Comparison of ENCODE assay signal across 8 cellular contexts in genomic region chr5:151315998-151316597, GRCh38. TPM values are rescaled to one million over a fixed set of nuclear protein-coding genes. Genes with fewer than 3 reads are reported as not detected.
DNase-seq lines count a peak whose midpoint lies in the region; ATAC-seq and TF ChIP-seq lines count a peak whose summit lies in the region.

No MANE protein-coding gene starts in this region.

- H3K9me2 ChIP-seq in PC-3 (replicated peaks; ENCODE audit: low read length), result no peaks in the 10 kb centered on the region

- H3K36me3 ChIP-seq in Caco-2 (ENCODE audit: control insufficient read depth, insufficient read depth, low read length), result no peaks in the 10 kb centered on the region
- no peaks in the 10 kb centered on the region for H3K36me3 ChIP-seq in PC-3 (ENCODE audit: low read depth, low read length)
- H3K36me3 ChIP-seq in vagina, result no peaks in the 10 kb centered on the region

- H3K79me2 ChIP-seq in PC-3 (ENCODE audit: low read length), result no peaks in the 10 kb centered on the region

- POLR2A ChIA-PET in Caco-2 (lab: Charles Lee) (no interaction called here), PC-3 (lab: Charles Lee; ENCODE audit: unreplicated experiment) (interaction anchor here (0.5 kb wide), 1 partner anchor 443 kb away, joined by 9 read pairs; the partner anchor contains the start of gene ATOX1)

- intact Hi-C loops in Caco-2 (cut with micrococcal nuclease; ENCODE audit: unreplicated experiment), result loop anchor here (1.0 to 10.0 kb wide), 6 partner anchors 28 to 336 kb away; partner anchors contain the start of gene GM2A
- intact Hi-C loops in PC-3 (cut with micrococcal nuclease), result loop anchor here (1.0 to 5.0 kb wide), 7 partner anchors 17 to 206 kb away; partner anchors contain the start of gene GM2A
- intact Hi-C loops in activated T-helper 2 cell treated with anti-CD3 and anti-CD28 coated beads, Interferon-gamma antibody, Interleukin-2, Interleukin-4, amounts not matched to agents 10 μg/mL and 5 μg/mL and 100 μg/mL, durations not matched to agents 14 hours and 24 hours and 36 hours (cut with micrococcal nuclease), result loop anchor here (5.0 kb wide), 1 partner anchor 34 kb away; no protein-coding TSS in a partner anchor
- intact Hi-C loops in posterior cingulate gyrus (cut with DNase I), result no loop called here
- intact Hi-C loops in vagina (cut with DNase I), result no loop called here

- peak; percentile 89 to 92 for TF ChIP-seq CTCF in Caco-2 (IDR thresholded peaks at IDR 0.05; ENCODE audit: insufficient read depth in 1 of 2, low read depth in 1 of 2, low read length in 1 of 2, severe bottlenecking in 1 of 2, unreplicated experiment in 1 of 2)
- peak; percentile 96 for TF ChIP-seq CTCF in PC-3 (conservative IDR thresholded peaks at IDR 0.05; ENCODE audit: low read depth, low read length)
- peak; percentile 35 to 67 (median 40) for TF ChIP-seq CTCF in vagina (IDR thresholded peaks at IDR 0.05)

- H3K9me3 ChIP-seq in Caco-2 (no peaks in the 10 kb centered on the region), PC-3 (ENCODE audit: low read length) (no peaks in the 10 kb centered on the region), vagina (no peaks in the 10 kb centered on the region)

- TF ChIP-seq POLR2A in vagina (IDR thresholded peaks at IDR 0.05), result no peak

- H3K27ac Mint-ChIP-seq in Caco-2 (ENCODE audit: unreplicated experiment), result no peak overlapping the region
- no peak overlapping the region for H3K27ac Mint-ChIP-seq in activated T-helper 2 cell treated with anti-CD3 and anti-CD28 coated beads, Interferon-gamma antibody, Interleukin-2, Interleukin-4, amounts not matched to agents 10 μg/mL and 5 μg/mL and 100 μg/mL, durations not matched to agents 14 hours and 24 hours and 36 hours

- CTCF ChIA-PET in Caco-2 (lab: Charles Lee), result interaction anchor here (0.5 to 1.5 kb wide), 11 partner anchors 10 to 447 kb away, joined by 3 to 19 read pairs (median 5); partner anchors contain the start of genes ANXA6, CCDC69, GM2A and SLC36A1
- CTCF ChIA-PET in PC-3 (lab: Charles Lee), result interaction anchor here (0.6 to 1.5 kb wide), 10 partner anchors 14 to 336 kb away, joined by 3 to 17 read pairs (median 6); partner anchors contain the start of genes CCDC69 and GM2A

- ATAC-seq in GM19035 (IDR thresholded peaks at IDR 0.05; ENCODE audit: unreplicated experiment) (peak; percentile 77), HG03354 (IDR thresholded peaks at IDR 0.05; ENCODE audit: poor library complexity, severe bottlenecking, unreplicated experiment) (peak; percentile 92), PC-3 (peak; percentile 89)

- H3K4me3 ChIP-seq in Caco-2 (ENCODE audit: low read depth, low read length), result no peak overlapping the region
- H3K4me3 ChIP-seq in PC-3 (ENCODE audit: low read length), result no peak overlapping the region
- no peak overlapping the region for H3K4me3 ChIP-seq in vagina

- no peaks in the 10 kb centered on the region for H4K20me1 ChIP-seq in PC-3 (ENCODE audit: low read length)

- peak; percentile 74 to 81 for DNase-seq in Caco-2
- peak; percentile 93 for DNase-seq in PC-3
- DNase-seq in activated T-helper 2 cell treated with anti-CD3 and anti-CD28 coated beads, Interferon-gamma antibody, Interleukin-2, Interleukin-4, amounts not matched to agents 10 μg/mL and 5 μg/mL and 100 μg/mL, durations not matched to agents 14 hours and 24 hours and 36 hours (ENCODE audit: low spot score), result peak; percentile 18
- peak; percentile 41 for DNase-seq in globus pallidus (ENCODE audit: low spot score)
- DNase-seq in posterior cingulate gyrus, result peak in 6 of 10 donors; percentile 30 to 87 (median 56)
- DNase-seq in vagina (ENCODE audit: extremely low spot score in 2 of 2), result no peak

- no peak overlapping the region for H3K4me3 Mint-ChIP-seq in Caco-2 (ENCODE audit: unreplicated experiment)
- H3K4me3 Mint-ChIP-seq in activated T-helper 2 cell treated with anti-CD3 and anti-CD28 coated beads, Interferon-gamma antibody, Interleukin-2, Interleukin-4, amounts not matched to agents 10 μg/mL and 5 μg/mL and 100 μg/mL, durations not matched to agents 14 hours and 24 hours and 36 hours (ENCODE audit: low read depth), result no peak overlapping the region

- H3K27ac ChIP-seq in PC-3 (ENCODE audit: low read length), result no peak overlapping the region
- no peak overlapping the region for H3K27ac ChIP-seq in vagina

- H3K27me3 Mint-ChIP-seq in Caco-2 (ENCODE audit: insufficient read depth, unreplicated experiment), result no peaks in the 10 kb centered on the region
- H3K27me3 Mint-ChIP-seq in activated T-helper 2 cell treated with anti-CD3 and anti-CD28 coated beads, Interferon-gamma antibody, Interleukin-2, Interleukin-4, amounts not matched to agents 10 μg/mL and 5 μg/mL and 100 μg/mL, durations not matched to agents 14 hours and 24 hours and 36 hours (ENCODE audit: low read depth), result peaks cover 14% of the 10 kb centered on the region

- no peak overlapping the region for H3K4me2 ChIP-seq in PC-3 (ENCODE audit: low read length)

- H3K4me1 Mint-ChIP-seq in Caco-2 (ENCODE audit: low read depth, unreplicated experiment), result peaks cover 13% of the 10 kb centered on the region
- H3K4me1 Mint-ChIP-seq in activated T-helper 2 cell treated with anti-CD3 and anti-CD28 coated beads, Interferon-gamma antibody, Interleukin-2, Interleukin-4, amounts not matched to agents 10 μg/mL and 5 μg/mL and 100 μg/mL, durations not matched to agents 14 hours and 24 hours and 36 hours (ENCODE audit: low read depth), result no peaks in the 10 kb centered on the region

- BruUV-seq in Caco-2 (replicated peaks; lab: Mats Ljungman, UMichigan) (no TSS peak), PC-3 (replicated peaks; lab: Mats Ljungman, UMichigan) (no TSS peak)

- no peaks in the 10 kb centered on the region for H3F3A ChIP-seq in PC-3 (ENCODE audit: low read length, unreplicated experiment)

- H3K36me3 Mint-ChIP-seq in Caco-2 (ENCODE audit: insufficient read depth, unreplicated experiment), result no peaks in the 10 kb centered on the region
- H3K36me3 Mint-ChIP-seq in activated T-helper 2 cell treated with anti-CD3 and anti-CD28 coated beads, Interferon-gamma antibody, Interleukin-2, Interleukin-4, amounts not matched to agents 10 μg/mL and 5 μg/mL and 100 μg/mL, durations not matched to agents 14 hours and 24 hours and 36 hours (ENCODE audit: low read depth), result no peaks in the 10 kb centered on the region

- H3K9ac ChIP-seq in PC-3 (ENCODE audit: low read length), result no peak overlapping the region

- no peaks in the 10 kb centered on the region for H3K9me3 Mint-ChIP-seq in Caco-2 (ENCODE audit: unreplicated experiment)
- peaks cover 3% of the 10 kb centered on the region for H3K9me3 Mint-ChIP-seq in activated T-helper 2 cell treated with anti-CD3 and anti-CD28 coated beads, Interferon-gamma antibody, Interleukin-2, Interleukin-4, amounts not matched to agents 10 μg/mL and 5 μg/mL and 100 μg/mL, durations not matched to agents 14 hours and 24 hours and 36 hours

- H3K4me1 ChIP-seq in Caco-2 (peaks cover 8% of the 10 kb centered on the region; the same call in 1 of the 2 replicates), PC-3 (ENCODE audit: insufficient read depth, low read length) (no peaks in the 10 kb centered on the region), vagina (no peaks in the 10 kb centered on the region)

- no peak overlapping the region for H2AFZ ChIP-seq in PC-3 (ENCODE audit: low read length)

- H3K27me3 ChIP-seq in Caco-2 (replicated peaks; ENCODE audit: control insufficient read depth, insufficient read depth, low read length), result no peaks in the 10 kb centered on the region
- no peaks in the 10 kb centered on the region for H3K27me3 ChIP-seq in PC-3 (ENCODE audit: low read length)
- no peaks in the 10 kb centered on the region for H3K27me3 ChIP-seq in vagina

RNA-seq across cellular contexts. Expression of gene SLC36A3, which starts 12.5 kb away (rescaled TPM):
- not detected in 2 replicates for total RNA-seq in Caco-2 (2022)
- total RNA-seq in PC-3 (2014; rRNA removed), result not detected in 2 replicates
- total RNA-seq in activated T-helper 2 cell treated with anti-CD3 and anti-CD28 coated beads, Interferon-gamma antibody, Interleukin-2, Interleukin-4, amounts not matched to agents 10 μg/mL and 5 μg/mL and 100 μg/mL, durations not matched to agents 14 hours and 24 hours and 36 hours, result not detected in 2 replicates
- not detected for total RNA-seq in vagina

RNA-seq across cellular contexts. Expression of gene SLC36A2, which starts 31.3 kb away (rescaled TPM):
- total RNA-seq in Caco-2 (2022), result not detected in 2 replicates
- not detected in 2 replicates for total RNA-seq in PC-3 (2014; rRNA removed)
- not detected in 2 replicates for total RNA-seq in activated T-helper 2 cell treated with anti-CD3 and anti-CD28 coated beads, Interferon-gamma antibody, Interleukin-2, Interleukin-4, amounts not matched to agents 10 μg/mL and 5 μg/mL and 100 μg/mL, durations not matched to agents 14 hours and 24 hours and 36 hours
- total RNA-seq in vagina, result not detected

Comparison
In these comparisons a context has a peak if more than half of its experiments do, and no peak if none do; other contexts are left out.
1. DNase-seq: peak in Caco-2 (2 of 2), PC-3 (single experiment), activated T-helper 2 cell treated with anti-CD3 and anti-CD28 coated beads, Interferon-gamma antibody, Interleukin-2, Interleukin-4, amounts not matched to agents 10 μg/mL and 5 μg/mL and 100 μg/mL, durations not matched to agents 14 hours and 24 hours and 36 hours (single experiment), globus pallidus (single experiment) and posterior cingulate gyrus (6 of 10); none in vagina (0 of 2).
2. CTCF ChIP-seq: peak in every context shown above with its lines; median percentile 96 in PC-3; 90 in Caco-2; 40 in vagina.
3. intact Hi-C loops: an anchor here in Caco-2 (1.0 to 10.0 kb wide), PC-3 (1.0 to 5.0 kb wide) and activated T-helper 2 cell treated with anti-CD3 and anti-CD28 coated beads, Interferon-gamma antibody, Interleukin-2, Interleukin-4, amounts not matched to agents 10 μg/mL and 5 μg/mL and 100 μg/mL, durations not matched to agents 14 hours and 24 hours and 36 hours (5.0 kb wide); none called in posterior cingulate gyrus and vagina.
4. Peak in every context shown above with its lines, with median percentiles within 50 percentile points of each other: ATAC-seq.